Comparison of ENCODE assay signal across 10 cellular contexts in the genomic region with DNA sequence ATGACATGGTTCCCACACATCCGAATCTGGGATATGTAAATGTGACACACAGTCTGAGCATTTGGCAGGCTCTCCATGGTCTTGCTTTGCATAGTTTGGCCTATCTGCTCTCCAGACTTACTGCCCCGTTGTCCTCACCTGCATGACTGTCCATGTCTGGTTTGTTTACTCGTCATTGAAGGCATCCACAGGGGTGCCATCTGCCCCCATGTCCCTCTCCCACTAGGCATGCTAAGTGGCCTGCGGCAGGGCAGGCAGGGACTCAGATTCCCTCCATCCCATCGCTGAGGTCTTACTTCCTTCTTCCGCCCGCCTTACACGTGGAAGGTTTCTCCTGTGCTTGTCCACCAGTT. TPM values are rescaled to one million over a fixed set of nuclear protein-coding genes. Genes with fewer than 3 reads are reported as not detected.
A peak's percentile ranks its signal among the peaks of the same experiment; 100 is the strongest.
DNase-seq lines count a peak whose midpoint lies in the region; FAIRE-seq and TF ChIP-seq lines count a peak whose summit lies in the region.
"Had no signal": no experiment of that assay in that cellular context is flagged by ENCODE, and none has a peak within 500 bp of the region (broad histone marks: within the 10 kb centered on the region; RNA-seq: fewer than 3 reads in every experiment).

No MANE protein-coding gene starts in this region.

- intact Hi-C loops in activated naive CD4-positive, alpha-beta T cell treated with anti-CD3 and anti-CD28 coated beads for 36 hours (cut with micrococcal nuclease), result no loop called here

- peaks cover 95% of the 10 kb centered on the region for H3K4me1 Mint-ChIP-seq in activated naive CD4-positive, alpha-beta T cell treated with anti-CD3 and anti-CD28 coated beads for 36 hours (ENCODE audit: low read depth)
- H3K4me1 Mint-ChIP-seq in immature natural killer cell, result peaks cover 98 to 100% of the 10 kb centered on the region in 2 donors

- no peaks in the 10 kb centered on the region for H3K9me3 Mint-ChIP-seq in activated naive CD4-positive, alpha-beta T cell treated with anti-CD3 and anti-CD28 coated beads for 36 hours
- H3K9me3 Mint-ChIP-seq in immature natural killer cell, result no peaks in the 10 kb centered on the region

- TF ChIP-seq CTCF in RWPE1 (conservative IDR thresholded peaks at IDR 0.05; ENCODE audit: low read depth), result no peak

- peak overlapping the region; percentile 63 for H3K27ac ChIP-seq in RWPE1
- peak overlapping the region; percentile 77 for H3K27ac ChIP-seq in substantia nigra (ENCODE audit: low read depth, low read length, poor library complexity, severe bottlenecking)

- DNase-seq in activated naive CD4-positive, alpha-beta T cell treated with anti-CD3 and anti-CD28 coated beads for 36 hours, result no peak
- DNase-seq in activated naive CD4-positive, alpha-beta T cell treated with Interleukin-2 at 50 U/mL for 16 hours, result no peak
- DNase-seq in RWPE1 (ENCODE audit: low spot score) (no peak), immature natural killer cell (no peak), substantia nigra (lab: John Stamatoyannopoulos, UW) (no peak), frontal cortex (ENCODE audit: low spot score in 2 of 2) (no peak), AG20443 (ENCODE audit: low spot score) (no peak), anterior cingulate cortex (lab: John Stamatoyannopoulos, UW) (no peak)
- DNase-seq: NCI-H187 treated with DMSO at 0.1 percent for 48 hours; stimulated activated CD4-positive, alpha-beta T cell treated with anti-CD3 and anti-CD28 coated beads, Interleukin-1b, Interleukin-23, amount 100 ng/mL, for 48 hours had no signal

- POLR2A ChIA-PET in RWPE1 (lab: Yijun Ruan, JAX; ENCODE audit: low non-redundant PET), result no interaction called here

- no peaks in the 10 kb centered on the region for H3K36me3 Mint-ChIP-seq in activated naive CD4-positive, alpha-beta T cell treated with anti-CD3 and anti-CD28 coated beads for 36 hours (ENCODE audit: low read depth)
- H3K36me3 Mint-ChIP-seq in immature natural killer cell, result no peaks in the 10 kb centered on the region

- no peak for FAIRE-seq in frontal cortex (lab: Jason Lieb, UNC)

- no peak overlapping the region for H3K4me3 Mint-ChIP-seq in activated naive CD4-positive, alpha-beta T cell treated with anti-CD3 and anti-CD28 coated beads for 36 hours
- H3K4me3 Mint-ChIP-seq in immature natural killer cell, result peak overlapping the region in 4 of 5 donors; percentile 3 to 58 (median 42)

- peak overlapping the region; percentile 85 for H3K27ac Mint-ChIP-seq in activated naive CD4-positive, alpha-beta T cell treated with anti-CD3 and anti-CD28 coated beads for 36 hours
- peak overlapping the region in 5 of 6 donors; percentile 48 to 95 (median 69) for H3K27ac Mint-ChIP-seq in immature natural killer cell

- H3K27me3 Mint-ChIP-seq in activated naive CD4-positive, alpha-beta T cell treated with anti-CD3 and anti-CD28 coated beads for 36 hours (ENCODE audit: low read depth), result no peaks in the 10 kb centered on the region
- H3K27me3 Mint-ChIP-seq in immature natural killer cell (ENCODE audit: low read depth in 3 of 3), result peaks cover 14 to 44% (median 16%) of the 10 kb centered on the region in 3 donors

- CTCF ChIA-PET in activated naive CD4-positive, alpha-beta T cell treated with anti-CD3 and anti-CD28 coated beads for 36 hours (lab: Charles Lee), result no interaction called here
- CTCF ChIA-PET in RWPE1 (lab: Yijun Ruan, JAX), result interaction anchor here (0.7 kb wide), 1 partner anchor 672 kb away, joined by 3 read pairs; no protein-coding TSS in a partner anchor

RNA-seq across cellular contexts. Expression of a gene that starts 10.3 kb away (rescaled TPM):
- 100 to 1,000 TPM; 115 to 121 TPM for total RNA-seq in activated naive CD4-positive, alpha-beta T cell treated with anti-CD3 and anti-CD28 coated beads for 36 hours
- polyA plus RNA-seq in immature natural killer cell, result 10 to 100 TPM; 24.7 to 89.9 (median 47.2) TPM
- total RNA-seq in frontal cortex, result 45.2 TPM
